Comparison of ENCODE assay signal across 37 cellular contexts in genomic region chr10:112290054-112290373, GRCh38. TPM values are rescaled to one million over a fixed set of nuclear protein-coding genes. Genes with fewer than 3 reads are reported as not detected.
"Had no signal": no experiment of that assay in that cellular context is flagged by ENCODE, and none has a peak within 500 bp of the region (broad histone marks: within the 10 kb centered on the region; RNA-seq: fewer than 3 reads in every experiment).

No MANE protein-coding gene starts in this region.

- H3K36me3 ChIP-seq: MG63 had no signal

- H3K27me3 ChIP-seq: MG63 had no signal

- DNase-seq: Karpas-422, Kasumi-1, MG63, MM.1S, MV-4-11, NCI-H1048, NCI-H1092, NCI-H1092 treated with DMSO at 0.1 percent for 48 hours, NCI-H1105, NCI-H1105 treated with DMSO at 0.1 percent for 48 hours, NCI-H1417, NCI-H1417 treated with DMSO at 0.1 percent for 48 hours, NCI-H1436, NCI-H1436 treated with DMSO at 0.1 percent for 48 hours, NCI-H146, NCI-H1694, NCI-H1694 treated with DMSO at 0.1 percent for 48 hours, NCI-H187, NCI-H187 treated with DMSO at 0.1 percent for 48 hours, NCI-H1930, NCI-H2029, NCI-H2029 treated with DMSO at 0.1 percent for 48 hours, NCI-H2081, NCI-H2081 treated with DMSO at 0.1 percent for 48 hours, NCI-H2107, NCI-H2171, NCI-H2171 treated with DMSO at 0.1 percent for 48 hours, NCI-H2227 treated with DMSO at 0.1 percent for 48 hours, NCI-H226, NCI-H345, NCI-H446, NCI-H446 treated with DMSO at 0.1 percent for 48 hours, NCI-H510A had no signal

- H3K27ac ChIP-seq: KMS-11 had no signal

- H3K4me3 ChIP-seq: MG63 had no signal

- H3K9me3 ChIP-seq: MG63 had no signal

RNA-seq across cellular contexts. Expression of gene TECTB, which starts 6.8 kb away (rescaled TPM):
- total RNA-seq: LHCN-M2, MCF 10A, NCI-H460 had no signal
